11 cellular contexts compared by ENCODE assay signal in genomic region chr1:100184536-100184935, GRCh38. TPM values are rescaled to one million over a fixed set of nuclear protein-coding genes. Genes with fewer than 3 reads are reported as not detected.
DNase-seq lines count a peak whose midpoint lies in the region; ATAC-seq and TF ChIP-seq lines count a peak whose summit lies in the region.
"Had no signal": no experiment of that assay in that cellular context is flagged by ENCODE, and none has a peak within 500 bp of the region (broad histone marks: within the 10 kb centered on the region; RNA-seq: fewer than 3 reads in every experiment).

No MANE protein-coding gene starts in this region.

- POLR2A ChIA-PET in activated B cell treated with CpG ODN at 0.5 μM for 24 hours (lab: Charles Lee): interaction anchor here (0.8 to 1.2 kb wide), 3 partner anchors 52 to 215 kb away, joined by 3 to 6 read pairs (median 3); partner anchors contain the start of genes SASS6, SLC35A3 and TRMT13

- H3K4me1 Mint-ChIP-seq in activated B cell treated with CpG ODN at 0.5 μM for 24 hours (peaks cover 15% of the 10 kb centered on the region), natural killer cell (no peaks in the 10 kb centered on the region)
- H3K4me1 Mint-ChIP-seq: GM23338 had no signal

- ATAC-seq in GM18502 (IDR thresholded peaks at IDR 0.05; ENCODE audit: poor library complexity, unreplicated experiment) (peak; percentile 90), GM21390 (IDR thresholded peaks at IDR 0.05; ENCODE audit: unreplicated experiment) (peak; percentile 84), HG03442 (IDR thresholded peaks at IDR 0.05; ENCODE audit: unreplicated experiment) (peak; percentile 75), activated B cell treated with CpG ODN at 0.5 μM for 24 hours (ENCODE audit: low read depth) (peak; percentile 99), natural killer cell (no peak)
- ATAC-seq: GM23338 had no signal

- no peak overlapping the region for H3K4me3 Mint-ChIP-seq in activated B cell treated with CpG ODN at 0.5 μM for 24 hours
- H3K4me3 Mint-ChIP-seq in natural killer cell: no peak overlapping the region
- H3K4me3 Mint-ChIP-seq: activated CD4-positive, alpha-beta memory T cell treated with anti-CD3 and anti-CD28 coated beads for 36 hours; GM23338 had no signal

- intact Hi-C loops in activated B cell treated with CpG ODN at 0.5 μM for 24 hours (cut with micrococcal nuclease) (loop anchor here (1.0 to 2.0 kb wide), 4 partner anchors 32 to 168 kb away; partner anchors contain the start of genes CDC14A, DBT and TRMT13), natural killer cell (cut with micrococcal nuclease) (no loop called here)

- H3K27ac Mint-ChIP-seq in activated B cell treated with CpG ODN at 0.5 μM for 24 hours: peak overlapping the region; percentile 75
- H3K27ac Mint-ChIP-seq in natural killer cell: no peak overlapping the region
- H3K27ac Mint-ChIP-seq: activated CD4-positive, alpha-beta memory T cell treated with anti-CD3 and anti-CD28 coated beads for 36 hours; GM23338 had no signal

- DNase-seq in activated B cell treated with CpG ODN at 0.5 μM for 24 hours: no peak
- no peak for DNase-seq in NCI-H2107 (lab: John Stamatoyannopoulos, UW)
- DNase-seq in activated gamma-delta T cell (lab: John Stamatoyannopoulos, UW): no peak
- no peak for DNase-seq in NCI-H2029 treated with DMSO at 0.1 percent for 48 hours (lab: John Stamatoyannopoulos, UW)
- no peak for DNase-seq in natural killer cell
- DNase-seq: activated CD4-positive, alpha-beta memory T cell treated with anti-CD3 and anti-CD28 coated beads for 36 hours; stimulated activated naive CD4-positive, alpha-beta T cell had no signal

- CTCF ChIA-PET in activated B cell treated with CpG ODN at 0.5 μM for 24 hours (lab: Charles Lee): no interaction called here

- TF ChIP-seq CTCF in activated B cell treated with CpG ODN at 0.5 μM for 24 hours (IDR thresholded peaks at IDR 0.05) (no peak), natural killer cell (IDR thresholded peaks at IDR 0.05) (no peak)

- no peaks in the 10 kb centered on the region for H3K36me3 Mint-ChIP-seq in activated B cell treated with CpG ODN at 0.5 μM for 24 hours (ENCODE audit: low read depth)
- no peaks in the 10 kb centered on the region for H3K36me3 Mint-ChIP-seq in natural killer cell
- H3K36me3 Mint-ChIP-seq: activated CD4-positive, alpha-beta memory T cell treated with anti-CD3 and anti-CD28 coated beads for 36 hours had no signal

- H3K27me3 Mint-ChIP-seq in activated B cell treated with CpG ODN at 0.5 μM for 24 hours (no peaks in the 10 kb centered on the region), natural killer cell (ENCODE audit: low read depth in 2 of 2) (no peaks in the 10 kb centered on the region)
- H3K27me3 Mint-ChIP-seq: activated CD4-positive, alpha-beta memory T cell treated with anti-CD3 and anti-CD28 coated beads for 36 hours had no signal

- no peaks in the 10 kb centered on the region for H3K9me3 Mint-ChIP-seq in activated B cell treated with CpG ODN at 0.5 μM for 24 hours
- no peaks in the 10 kb centered on the region for H3K9me3 Mint-ChIP-seq in natural killer cell
- H3K9me3 Mint-ChIP-seq: GM23338 had no signal

RNA-seq across cellular contexts. Expression of gene LRRC39, which starts 6.5 kb away (rescaled TPM):
- total RNA-seq in activated B cell treated with CpG ODN at 0.5 μM for 24 hours: 0.71 and 0.75 TPM in 2 replicates
- 1 to 10 TPM; 1.7 to 3.2 (median 3.1) TPM for total RNA-seq in natural killer cell

RNA-seq across cellular contexts. Expression of gene TRMT13, which starts 51.6 kb away (rescaled TPM):
- total RNA-seq in activated B cell treated with CpG ODN at 0.5 μM for 24 hours (27.2 and 31.4 TPM in 2 replicates), natural killer cell (10 to 100 TPM; 12.7 to 22.3 (median 13.4) TPM)

RNA-seq across cellular contexts. Expression of gene SASS6, which starts 51.8 kb away (rescaled TPM):
- total RNA-seq in activated B cell treated with CpG ODN at 0.5 μM for 24 hours (5.5 and 5.9 TPM in 2 replicates), natural killer cell (1 to 10 TPM; 5.3 to 6.2 (median 5.6) TPM)

Comparison
In these comparisons a context has a peak if more than half of its experiments do, and no peak if none do; other contexts are left out.
1. ATAC-seq: peak in GM18502 (single experiment), GM21390 (single experiment), HG03442 (single experiment) and activated B cell treated with CpG ODN at 0.5 μM for 24 hours (single experiment); none in natural killer cell (0 of 3).